In the genomic region with DNA sequence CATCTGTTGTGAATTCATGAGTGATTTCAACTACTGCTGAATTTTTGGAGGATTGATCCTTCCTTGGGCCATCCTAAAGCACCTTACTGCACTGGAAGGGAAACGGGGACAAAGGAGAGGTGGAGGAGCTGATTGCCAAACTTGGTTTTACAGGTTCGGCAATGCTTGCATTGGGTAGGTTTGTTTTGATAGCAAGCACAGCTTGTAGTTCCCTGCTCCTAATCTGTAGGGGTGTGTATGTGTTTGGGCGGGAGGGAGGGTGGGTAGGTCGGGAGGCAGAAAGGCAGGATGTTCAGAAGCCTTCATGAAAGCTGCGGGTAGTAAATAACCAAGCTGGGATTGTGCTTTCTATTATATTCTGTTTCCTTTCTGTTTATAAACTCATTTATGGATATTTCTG, we compare ENCODE assay signal across 15 cellular contexts.
"Had no signal": no experiment of that assay in that cellular context is flagged by ENCODE, and none has a peak within 500 bp of the region (broad histone marks: within the 10 kb centered on the region; RNA-seq: fewer than 3 reads in every experiment).

No MANE protein-coding gene starts in this region.

- H3K4me3 ChIP-seq: lung, right atrium auricular region had no signal

- ATAC-seq: naive thymus-derived CD8-positive, alpha-beta T cell; stimulated activated effector memory CD8-positive, alpha-beta T cell treated with anti-CD3 and anti-CD28 coated beads, Interleukin-12 subunit alpha, Interleukin-12 subunit beta, amount 100 ng/mL, for 72 hours had no signal

- H3K36me3 ChIP-seq: neutrophil, right atrium auricular region had no signal

- H3K9me3 Mint-ChIP-seq: activated CD4-positive, alpha-beta memory T cell treated with anti-CD3 and anti-CD28 coated beads, Interleukin-2, amount 10 ng/mL, durations not matched to agents 7 days and 5 days; stimulated activated effector memory CD8-positive, alpha-beta T cell treated with anti-CD3 and anti-CD28 coated beads, Interleukin-12 subunit alpha, Interleukin-12 subunit beta, amount 100 ng/mL, for 72 hours; T-helper 2 cell treated with Interferon-gamma antibody and Interleukin-4, amounts not matched to agents 5 μg/mL and 100 μg/mL, for 36 hours had no signal

- DNase-seq: activated CD4-positive, alpha-beta memory T cell treated with anti-CD3 and anti-CD28 coated beads, Interleukin-2, amount 10 ng/mL, durations not matched to agents 7 days and 5 days; activated CD8-positive, alpha-beta memory T cell treated with anti-CD3 and anti-CD28 coated beads, Interleukin-2, amount 50 U/mL, for 48 hours; cortex of kidney; effector memory CD4-positive, alpha-beta T cell; hippocampal formation; naive thymus-derived CD8-positive, alpha-beta T cell; posterior cingulate gyrus; small intestine; substantia nigra had no signal

- H3K36me3 Mint-ChIP-seq: naive thymus-derived CD8-positive, alpha-beta T cell; stimulated activated effector memory CD8-positive, alpha-beta T cell treated with anti-CD3 and anti-CD28 coated beads, Interleukin-12 subunit alpha, Interleukin-12 subunit beta, amount 100 ng/mL, for 72 hours had no signal

- H3K27ac Mint-ChIP-seq: activated CD4-positive, alpha-beta memory T cell treated with anti-CD3 and anti-CD28 coated beads, Interleukin-2, amount 10 ng/mL, durations not matched to agents 7 days and 5 days; naive thymus-derived CD8-positive, alpha-beta T cell; stimulated activated effector memory CD8-positive, alpha-beta T cell treated with anti-CD3 and anti-CD28 coated beads, Interleukin-12 subunit alpha, Interleukin-12 subunit beta, amount 100 ng/mL, for 72 hours; T-helper 2 cell treated with Interferon-gamma antibody and Interleukin-4, amounts not matched to agents 5 μg/mL and 100 μg/mL, for 36 hours; type B pancreatic cell had no signal

- H3K27ac ChIP-seq: neutrophil, right atrium auricular region had no signal

- H3K27me3 Mint-ChIP-seq: activated CD4-positive, alpha-beta memory T cell treated with anti-CD3 and anti-CD28 coated beads, Interleukin-2, amount 10 ng/mL, durations not matched to agents 7 days and 5 days; naive thymus-derived CD8-positive, alpha-beta T cell; type B pancreatic cell had no signal

- H3K4me3 Mint-ChIP-seq: activated CD4-positive, alpha-beta memory T cell treated with anti-CD3 and anti-CD28 coated beads, Interleukin-2, amount 10 ng/mL, durations not matched to agents 7 days and 5 days; naive thymus-derived CD8-positive, alpha-beta T cell; stimulated activated effector memory CD8-positive, alpha-beta T cell treated with anti-CD3 and anti-CD28 coated beads, Interleukin-12 subunit alpha, Interleukin-12 subunit beta, amount 100 ng/mL, for 72 hours; T-helper 2 cell treated with Interferon-gamma antibody and Interleukin-4, amounts not matched to agents 5 μg/mL and 100 μg/mL, for 36 hours; type B pancreatic cell had no signal

- H3K9me3 ChIP-seq: neutrophil, right atrium auricular region had no signal
